ENCODE assay signal across 8 cellular contexts in the genomic region with DNA sequence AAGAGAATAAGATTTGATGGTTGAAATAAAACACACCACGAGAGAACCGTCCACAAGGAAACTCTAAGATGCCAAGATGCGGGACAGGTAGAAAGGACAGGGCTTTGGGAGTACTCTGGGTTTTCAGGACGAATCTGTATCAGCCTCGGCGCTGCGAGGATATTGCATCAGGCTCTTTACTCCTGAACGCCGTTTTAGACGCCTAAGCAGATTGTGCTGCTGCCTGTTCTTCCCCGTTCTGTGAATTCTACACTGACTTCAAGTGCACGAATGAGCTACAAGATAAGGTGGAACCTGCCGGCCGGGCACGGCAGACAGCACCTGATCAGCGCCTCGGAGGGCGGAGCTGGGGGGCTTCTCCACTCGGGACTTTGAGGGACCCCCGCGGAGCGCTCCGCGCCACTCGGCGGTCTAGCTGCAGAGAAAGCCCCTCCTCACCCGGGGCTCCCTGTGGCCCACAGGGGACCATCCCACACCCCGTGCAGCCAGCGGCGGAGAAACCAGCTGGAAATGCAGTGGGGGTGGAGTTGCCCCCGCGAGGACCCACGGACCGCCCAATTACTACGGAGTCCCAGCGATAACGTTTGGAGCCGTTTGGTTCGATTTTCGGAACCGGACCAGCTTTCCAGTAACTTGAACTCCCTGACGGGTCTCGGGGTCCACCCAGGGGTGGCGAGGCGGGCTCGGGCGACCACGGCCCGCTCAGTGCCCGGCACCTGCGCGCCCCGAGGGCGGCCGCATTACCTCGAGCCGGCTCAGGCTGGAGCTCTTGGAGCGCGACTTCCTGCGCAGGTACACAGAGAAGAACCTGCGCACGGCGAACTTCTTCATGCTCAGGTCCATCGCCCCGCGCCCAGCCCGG. TPM values are rescaled to one million over a fixed set of nuclear protein-coding genes. Genes with fewer than 3 reads are reported as not detected.
DNase-seq lines count a peak whose midpoint lies in the region; ATAC-seq, FAIRE-seq and TF ChIP-seq lines count a peak whose summit lies in the region.

No MANE protein-coding gene starts in this region.

- H3K4me3 ChIP-seq in mononuclear cell (ENCODE audit: low read length), result peak overlapping the region; percentile 52

- CTCF ChIA-PET in activated CD4-positive, alpha-beta T cell treated with anti-CD3 and anti-CD28 coated beads, Interleukin-2, amount 10 ng/mL, durations not matched to agents 7 days and 5 days (lab: Charles Lee), result interaction anchor here (0.5 to 1.6 kb wide), 2 partner anchors 41 to 48 kb away, joined by 3 to 4 read pairs; no protein-coding TSS in a partner anchor

- peaks cover 25% of the 10 kb centered on the region for H3K4me1 ChIP-seq in mononuclear cell (ENCODE audit: insufficient read depth, low read length)

- POLR2A ChIA-PET in activated CD4-positive, alpha-beta T cell treated with anti-CD3 and anti-CD28 coated beads, Interleukin-2, amount 10 ng/mL, durations not matched to agents 7 days and 5 days (lab: Charles Lee), result no interaction called here

- H3K27me3 Mint-ChIP-seq in activated CD4-positive, alpha-beta T cell treated with anti-CD3 and anti-CD28 coated beads, Interleukin-2, amount 10 ng/mL, durations not matched to agents 7 days and 5 days, result peaks cover 34% of the 10 kb centered on the region
- H3K27me3 Mint-ChIP-seq in effector memory CD8-positive, alpha-beta T cell, result peaks cover 55 to 71% of the 10 kb centered on the region in 2 donors

- H3K27me3 ChIP-seq in mononuclear cell (ENCODE audit: insufficient read depth, low read length), result peaks cover 21% of the 10 kb centered on the region

- H3K4me3 Mint-ChIP-seq in activated CD4-positive, alpha-beta T cell treated with anti-CD3 and anti-CD28 coated beads, Interleukin-2, amount 10 ng/mL, durations not matched to agents 7 days and 5 days, result peak overlapping the region; percentile 76
- H3K4me3 Mint-ChIP-seq in effector memory CD8-positive, alpha-beta T cell, result peak overlapping the region; percentile 88 to 96

- H3K4me1 Mint-ChIP-seq in activated CD4-positive, alpha-beta T cell treated with anti-CD3 and anti-CD28 coated beads, Interleukin-2, amount 10 ng/mL, durations not matched to agents 7 days and 5 days, result peaks cover 24% of the 10 kb centered on the region
- peaks cover 15 to 16% of the 10 kb centered on the region in 2 donors for H3K4me1 Mint-ChIP-seq in effector memory CD8-positive, alpha-beta T cell (ENCODE audit: low read depth in 2 of 2)

- TF ChIP-seq POLR2A in GM12892 (IDR thresholded peaks at IDR 0.05; ENCODE audit: low read depth, low read length), result no peak

- H3K36me3 Mint-ChIP-seq in activated CD4-positive, alpha-beta T cell treated with anti-CD3 and anti-CD28 coated beads, Interleukin-2, amount 10 ng/mL, durations not matched to agents 7 days and 5 days (ENCODE audit: low read depth), result no peaks in the 10 kb centered on the region
- peaks cover 16% of the 10 kb centered on the region for H3K36me3 Mint-ChIP-seq in effector memory CD8-positive, alpha-beta T cell (ENCODE audit: insufficient read depth)

- no peaks in the 10 kb centered on the region for H3K9me3 ChIP-seq in mononuclear cell (ENCODE audit: low read depth, low read length)

- no peak for FAIRE-seq in GM12892 (lab: Jason Lieb, UNC)

- peak overlapping the region; percentile 71 for H3K27ac ChIP-seq in substantia nigra (ENCODE audit: low read depth, low read length, poor library complexity, severe bottlenecking)

- H3K27ac Mint-ChIP-seq in activated CD4-positive, alpha-beta T cell treated with anti-CD3 and anti-CD28 coated beads, Interleukin-2, amount 10 ng/mL, durations not matched to agents 7 days and 5 days, result no peak overlapping the region
- H3K27ac Mint-ChIP-seq in effector memory CD8-positive, alpha-beta T cell, result peak overlapping the region in 1 of 2 donors; percentile 86

- peak; percentile 49 for DNase-seq in Ammon's horn (ENCODE audit: low spot score)
- peak; percentile 15 for DNase-seq in M059J (ENCODE audit: low read depth)
- DNase-seq in activated CD4-positive, alpha-beta T cell treated with anti-CD3 and anti-CD28 coated beads, Interleukin-2, amount 10 ng/mL, durations not matched to agents 7 days and 5 days, result peak; percentile 30
- DNase-seq in effector memory CD8-positive, alpha-beta T cell, result peak; percentile 6 to 17 (median 15)
- DNase-seq in substantia nigra (lab: John Stamatoyannopoulos, UW), result peak in 11 of 49 donors; percentile 10 to 57 (median 41)
- DNase-seq in GM12892 (ENCODE audit: insufficient read length), result no peak

- peak; percentile 7 for ATAC-seq in GM19438 (IDR thresholded peaks at IDR 0.05; ENCODE audit: low read depth, unreplicated experiment)
- ATAC-seq in effector memory CD8-positive, alpha-beta T cell (replicated peaks), result no peak

- no peaks in the 10 kb centered on the region for H3K9me3 Mint-ChIP-seq in activated CD4-positive, alpha-beta T cell treated with anti-CD3 and anti-CD28 coated beads, Interleukin-2, amount 10 ng/mL, durations not matched to agents 7 days and 5 days
- no peaks in the 10 kb centered on the region for H3K9me3 Mint-ChIP-seq in effector memory CD8-positive, alpha-beta T cell

RNA-seq across cellular contexts. Expression of gene RPS6KA2, which starts 0.6 kb away (rescaled TPM):
- 1.9 and 7.2 TPM in 2 replicates for total RNA-seq in M059J (2014; rRNA removed; shearing (Covaris generic))
- 1 to 10 TPM; 3.6 to 4.0 TPM for total RNA-seq in activated CD4-positive, alpha-beta T cell treated with anti-CD3 and anti-CD28 coated beads, Interleukin-2, amount 10 ng/mL, durations not matched to agents 7 days and 5 days
- 2.4 TPM for total RNA-seq in mononuclear cell
- polyA plus RNA-seq in GM12892 (2012; ENCODE audit: missing spikeins), result 2.4 TPM

RNA-seq across cellular contexts. Expression of gene RAMACL, which starts 39.9 kb away (rescaled TPM):
- total RNA-seq in M059J (2014; rRNA removed; shearing (Covaris generic)), result 0.27 and 0.30 TPM in 2 replicates
- under 1 TPM; 0.25 to 0.32 TPM for total RNA-seq in activated CD4-positive, alpha-beta T cell treated with anti-CD3 and anti-CD28 coated beads, Interleukin-2, amount 10 ng/mL, durations not matched to agents 7 days and 5 days
- total RNA-seq in mononuclear cell, result 0.73 TPM
- polyA plus RNA-seq in GM12892 (2012; ENCODE audit: missing spikeins), result 0.23 TPM
